ENCODE assay signal across 8 cellular contexts in the genomic region with DNA sequence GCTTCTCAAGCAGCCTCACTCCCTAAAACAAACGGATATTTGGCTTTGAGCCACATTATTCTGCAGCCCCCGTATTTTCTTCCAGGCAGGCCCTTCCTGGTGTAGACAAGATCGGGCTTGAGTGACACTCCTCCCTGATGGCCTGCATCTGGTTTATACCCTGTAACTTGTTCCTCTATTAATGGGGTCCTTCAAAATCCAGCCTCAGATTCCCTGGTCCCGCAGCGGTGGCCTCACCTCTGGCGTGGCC. TPM values are rescaled to one million over a fixed set of nuclear protein-coding genes. Genes with fewer than 3 reads are reported as not detected.
DNase-seq lines count a peak whose midpoint lies in the region; ATAC-seq and TF ChIP-seq lines count a peak whose summit lies in the region.

No MANE protein-coding gene starts in this region.

- TF ChIP-seq CTCF in GM06990 (IDR thresholded peaks at IDR 0.05; ENCODE audit: insufficient read depth, low read length, poor library complexity, severe bottlenecking) (no peak), RWPE1 (conservative IDR thresholded peaks at IDR 0.05; ENCODE audit: low read depth) (no peak), esophagus muscularis mucosa (IDR thresholded peaks at IDR 0.05) (no peak), progenitor cell of endocrine pancreas (IDR thresholded peaks at IDR 0.05; ENCODE audit: unreplicated experiment) (no peak)

- H3K27me3 ChIP-seq in GM06990 (replicated peaks; ENCODE audit: control insufficient read depth, insufficient read depth, low read length) = no peaks in the 10 kb centered on the region
- no peaks in the 10 kb centered on the region for H3K27me3 ChIP-seq in esophagus muscularis mucosa

- WGBS in esophagus muscularis mucosa = 0% methylated on average over 6 of the region's 6 CpGs

- H3K27ac Mint-ChIP-seq in progenitor cell of endocrine pancreas = peak overlapping the region; percentile 97

- H3K36me3 ChIP-seq in GM06990 (ENCODE audit: control insufficient read depth, insufficient read depth, low read length) = no peaks in the 10 kb centered on the region; the same call in 1 of the 2 replicates
- peaks cover 0 to 30% (median 26%) of the 10 kb centered on the region in 4 donors for H3K36me3 ChIP-seq in esophagus muscularis mucosa

- peaks cover 4% of the 10 kb centered on the region for H3K36me3 Mint-ChIP-seq in progenitor cell of endocrine pancreas (ENCODE audit: insufficient read depth)

- no peak for TF ChIP-seq POLR2A in esophagus muscularis mucosa (IDR thresholded peaks at IDR 0.05; ENCODE audit: low read depth)

- DNase-seq in GM06990 (ENCODE audit: extremely low read depth, insufficient read length) (no peak), RWPE1 (ENCODE audit: low spot score) (no peak), esophagus muscularis mucosa (ENCODE audit: extremely low spot score) (no peak), progenitor cell of endocrine pancreas (ENCODE audit: low spot score, unreplicated experiment) (no peak), NOMO-1 treated with dmso at 0.1 percent for 144 hours (lab: John Stamatoyannopoulos, UW; ENCODE audit: unreplicated experiment) (no peak), putamen (ENCODE audit: low spot score) (no peak), AG20443 (ENCODE audit: low spot score) (no peak)

- no peaks in the 10 kb centered on the region for H3K9me3 Mint-ChIP-seq in progenitor cell of endocrine pancreas (ENCODE audit: low read depth)

- no peaks in the 10 kb centered on the region for H3K9me3 ChIP-seq in esophagus muscularis mucosa

- ATAC-seq in activated CD4-positive, CD25-positive, alpha-beta regulatory T cell treated with anti-CD3 and anti-CD28 coated beads, Interleukin-2, amount 50 U/mL, for 24 hours = no peak

- H3K4me1 ChIP-seq in esophagus muscularis mucosa = peaks cover 35 to 60% (median 46%) of the 10 kb centered on the region in 4 donors

- no peak for TF ChIP-seq EP300 in esophagus muscularis mucosa (IDR thresholded peaks at IDR 0.05)

- H3K4me3 Mint-ChIP-seq in progenitor cell of endocrine pancreas (ENCODE audit: low read depth) = peak overlapping the region; percentile 86

- H3K4me3 ChIP-seq in GM06990 (replicated peaks; ENCODE audit: low read depth, low read length) (peak overlapping the region; percentile 76), esophagus muscularis mucosa (peak overlapping the region; percentile 68 to 74 (median 70))

- peak overlapping the region; percentile 93 for H3K27ac ChIP-seq in RWPE1
- H3K27ac ChIP-seq in esophagus muscularis mucosa (replicated peaks in 1 of 4) = peak overlapping the region; percentile 84 to 92 (median 86)

- intact Hi-C loops in esophagus muscularis mucosa (cut with DNase I) = loop anchor here (2.0 kb wide), 1 partner anchor 24 kb away; the partner anchor contains the start of gene TMEM14B

- peaks cover 26% of the 10 kb centered on the region for H3K4me1 Mint-ChIP-seq in progenitor cell of endocrine pancreas (ENCODE audit: low read depth)

- CTCF ChIA-PET in RWPE1 (lab: Yijun Ruan, JAX) = no interaction called here

- no peaks in the 10 kb centered on the region for H3K27me3 Mint-ChIP-seq in progenitor cell of endocrine pancreas

- POLR2A ChIA-PET in RWPE1 (lab: Yijun Ruan, JAX; ENCODE audit: low non-redundant PET) = interaction anchor here (1.1 kb wide), 1 partner anchor 28 kb away, joined by 3 read pairs; the partner anchor contains the start of genes C6orf52 and PAK1IP1

RNA-seq across cellular contexts. Expression of gene TMEM14C, which starts 0.4 kb away (rescaled TPM):
- total RNA-seq in esophagus muscularis mucosa (100 to 1,000 TPM in 3 of 4 donors, 10 to 100 TPM in 1; 91.1 to 147 (median 140) TPM), progenitor cell of endocrine pancreas (63.2 and 63.6 TPM in 2 replicates)

RNA-seq across cellular contexts. Expression of gene TMEM14B, which starts 25.1 kb away (rescaled TPM):
- total RNA-seq in esophagus muscularis mucosa = 10 to 100 TPM; 35.4 to 77.2 (median 66.2) TPM
- total RNA-seq in progenitor cell of endocrine pancreas = 52.7 and 56.2 TPM in 2 replicates

RNA-seq across cellular contexts. Expression of gene PAK1IP1, which starts 27.7 kb away (rescaled TPM):
- total RNA-seq in esophagus muscularis mucosa (10 to 100 TPM in 2 of 4 donors, 1 to 10 TPM in 2; 9.4 to 17.9 (median 11.4) TPM), progenitor cell of endocrine pancreas (12.9 and 14.1 TPM in 2 replicates)

RNA-seq across cellular contexts. Expression of gene C6orf52, which starts 28.1 kb away (rescaled TPM):
- total RNA-seq in esophagus muscularis mucosa = 1 to 10 TPM in 1 of 4 donors, under 1 TPM in 1, not detected in 2; 0.71 to 1.2 TPM
- total RNA-seq in progenitor cell of endocrine pancreas = 3.5 and 4.8 TPM in 2 replicates
